ENCODE assay signal across 1 cellular context in the genomic region with DNA sequence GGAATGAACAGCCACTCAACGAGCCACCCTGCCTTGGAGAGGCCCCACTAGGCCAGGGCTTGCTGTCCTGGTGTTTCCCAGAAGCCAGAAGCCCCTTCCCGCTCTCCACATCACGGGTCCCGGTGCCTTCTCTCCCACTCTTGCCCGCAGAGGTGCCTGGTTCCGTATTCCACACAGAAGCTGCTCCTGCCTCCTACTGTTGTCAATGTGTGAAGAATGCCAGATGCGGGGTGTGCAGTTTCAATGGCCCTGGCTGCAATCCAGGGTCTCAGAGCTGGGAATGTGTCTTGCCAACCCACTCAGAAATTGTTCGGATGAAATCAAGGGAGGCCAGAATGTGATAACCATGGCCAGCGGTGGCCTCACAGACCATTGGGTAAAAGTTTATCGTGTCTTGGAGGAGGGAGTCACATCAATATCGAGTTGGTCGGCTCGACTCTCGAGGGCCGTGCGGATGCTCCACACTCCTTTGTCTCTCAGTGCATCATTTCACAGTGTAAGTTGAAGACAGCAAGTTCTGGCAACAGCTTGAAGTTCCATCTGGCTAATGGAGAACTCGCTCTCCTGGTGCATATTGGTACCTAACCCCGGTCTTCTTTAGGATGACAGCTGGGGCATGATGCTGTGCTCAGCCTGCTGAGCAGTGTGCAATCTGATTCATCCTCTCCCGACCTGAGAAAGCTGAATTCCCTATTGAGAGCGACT.
TF ChIP-seq lines count a peak whose summit lies in the region.

No MANE protein-coding gene starts in this region.

TF ChIP-seq in HEK293T, 16 proteins besides CTCF, POLR2A, EP300 and RAD21 (continued from another document):
- TF ChIP-seq FOXM1 (IDR thresholded peaks at IDR 0.05; ENCODE audit: borderline replicate concordance) (no peak), L3MBTL2 (conservative IDR thresholded peaks at IDR 0.05) (no peak), SP1 (IDR thresholded peaks at IDR 0.05) (no peak), FOXK2 (IDR thresholded peaks at IDR 0.05) (no peak)
